Comparison of ENCODE assay signal across 12 cellular contexts in genomic region chr17:16980813-16981731, GRCh38. TPM values are rescaled to one million over a fixed set of nuclear protein-coding genes. Genes with fewer than 3 reads are reported as not detected.
DNase-seq lines count a peak whose midpoint lies in the region; ATAC-seq, FAIRE-seq and TF ChIP-seq lines count a peak whose summit lies in the region.
"Had no signal": no experiment of that assay in that cellular context is flagged by ENCODE, and none has a peak within 500 bp of the region (broad histone marks: within the 10 kb centered on the region; RNA-seq: fewer than 3 reads in every experiment).

No MANE protein-coding gene starts in this region.

- H3K36me3 Mint-ChIP-seq in activated CD8-positive, alpha-beta T cell treated with anti-CD3 and anti-CD28 coated beads for 36 hours (ENCODE audit: low read depth) = no peaks in the 10 kb centered on the region

- H3K36me3 ChIP-seq in H1 (ENCODE audit: control insufficient read depth in 2 of 4, insufficient read depth in 4 of 4, low read length in 3 of 4) (no peaks in the 10 kb centered on the region), tibial nerve (no peaks in the 10 kb centered on the region)

- TF ChIP-seq EP300 in H1 (IDR thresholded peaks at IDR 0.05; ENCODE audit: borderline replicate concordance in 1 of 2, low read depth in 2 of 2, low read length in 2 of 2) (no peak), tibial nerve (IDR thresholded peaks at IDR 0.05) (no peak)

- TF ChIP-seq RAD21 in H1 (IDR thresholded peaks at IDR 0.05 in 1 of 2, conservative IDR thresholded peaks at IDR 0.05 in 1 of 2; ENCODE audit: low read depth in 2 of 2, low read length in 2 of 2) = no peak

- H3K23me2 ChIP-seq in H1 (ENCODE audit: low read depth, low read length) = no peaks in the 10 kb centered on the region

- TF ChIP-seq CTCF in H1 (IDR thresholded peaks at IDR 0.05; ENCODE audit: control extremely low read depth in 1 of 3, insufficient read depth in 1 of 3, low read depth in 1 of 3, low read length in 3 of 3) (no peak), tibial nerve (IDR thresholded peaks at IDR 0.05) (no peak)
- no peak for TF ChIP-seq CTCF in activated CD8-positive, alpha-beta T cell treated with anti-CD3 and anti-CD28 coated beads for 36 hours (IDR thresholded peaks at IDR 0.05)

- H3K4me3 ChIP-seq in H1 (ENCODE audit: extremely low read depth in 1 of 4, insufficient read depth in 2 of 4, low read depth in 3 of 4, low read length in 4 of 4) (no peak overlapping the region), tibial nerve (no peak overlapping the region)
- H3K4me3 ChIP-seq: hepatocyte had no signal

- peak; percentile 56 for ATAC-seq in GM19351 (IDR thresholded peaks at IDR 0.05; ENCODE audit: unreplicated experiment)
- ATAC-seq in HG03469 (IDR thresholded peaks at IDR 0.05; ENCODE audit: unreplicated experiment) = peak; percentile 33
- no peak for ATAC-seq in activated CD8-positive, alpha-beta T cell treated with anti-CD3 and anti-CD28 coated beads for 36 hours

- no peak overlapping the region for H2BK5ac ChIP-seq in H1 (ENCODE audit: low read depth, low read length)

- no peak for TF ChIP-seq POLR2A in H1 (IDR thresholded peaks at IDR 0.05; ENCODE audit: control extremely low read depth in 1 of 2, low read depth in 2 of 2, low read length in 2 of 2)
- TF ChIP-seq POLR2A in tibial nerve (IDR thresholded peaks at IDR 0.05) = no peak

- H3K27ac ChIP-seq in H1 (ENCODE audit: low read depth, low read length) = no peak overlapping the region
- no peak overlapping the region for H3K27ac ChIP-seq in tibial nerve
- H3K27ac ChIP-seq: hepatocyte had no signal

- H3K27ac Mint-ChIP-seq in activated CD8-positive, alpha-beta T cell treated with anti-CD3 and anti-CD28 coated beads for 36 hours = no peak overlapping the region

- H3K56ac ChIP-seq in H1 (replicated peaks; ENCODE audit: insufficient read length, low read depth, low read length) = no peak overlapping the region

- H3K4ac ChIP-seq in H1 (replicated peaks; ENCODE audit: insufficient read length, low read depth, low read length) = no peak overlapping the region

- no peaks in the 10 kb centered on the region for H3K27me3 ChIP-seq in H1 (replicated peaks in 1 of 4; ENCODE audit: control insufficient read depth in 3 of 4, extremely low read depth in 1 of 4, insufficient read depth in 3 of 4, low read length in 3 of 4)
- H3K27me3 ChIP-seq in tibial nerve = peaks cover 0 to 5% of the 10 kb centered on the region in 2 donors
- H3K27me3 ChIP-seq: hepatocyte had no signal

- no peak for FAIRE-seq in H1 (lab: Jason Lieb, UNC)

- 0 out of 2 replicates have a peak overlapping the region, but pooled peaks have one; percentile 6 for H2AFZ ChIP-seq in H1 (ENCODE audit: low read length)
- H2AFZ ChIP-seq: hepatocyte had no signal

- H2BK120ac ChIP-seq in H1 (replicated peaks; ENCODE audit: low read depth, low read length) = no peak overlapping the region

- H3K4me3 Mint-ChIP-seq in activated CD8-positive, alpha-beta T cell treated with anti-CD3 and anti-CD28 coated beads for 36 hours = no peak overlapping the region

- no peaks in the 10 kb centered on the region for H3K27me3 Mint-ChIP-seq in activated CD8-positive, alpha-beta T cell treated with anti-CD3 and anti-CD28 coated beads for 36 hours

- H3K9ac ChIP-seq in H1 (replicated peaks in 1 of 4; ENCODE audit: extremely low read depth in 1 of 4, low read depth in 3 of 4, low read length in 3 of 4) = no peak overlapping the region

- H4K91ac ChIP-seq in H1 (replicated peaks; ENCODE audit: insufficient read length, low read length) = no peak overlapping the region

- H3K4me1 ChIP-seq in H1 (replicated peaks in 1 of 4; ENCODE audit: control insufficient read depth in 3 of 4, insufficient read depth in 4 of 4, low read length in 3 of 4) (no peaks in the 10 kb centered on the region; a peak in 2 of 7 replicates), tibial nerve (no peaks in the 10 kb centered on the region)

- no peak overlapping the region for H3K18ac ChIP-seq in H1 (ENCODE audit: extremely low read depth, low read length)

- H4K20me1 ChIP-seq in H1 (replicated peaks in 1 of 2; ENCODE audit: control insufficient read depth in 1 of 2, insufficient read depth in 2 of 2, low read length in 2 of 2) = no peaks in the 10 kb centered on the region

- H2BK12ac ChIP-seq in H1 (ENCODE audit: low read depth, low read length) = no peak overlapping the region

- CTCF ChIA-PET in H1 (lab: Charles Lee; ENCODE audit: partially characterized antibody) (interaction anchor here (0.6 to 1.9 kb wide), 7 partner anchors 8 to 161 kb away, joined by 3 to 9 read pairs (median 3); no protein-coding TSS in a partner anchor), HEK293T (lab: Yijun Ruan, JAX) (no interaction called here)
- CTCF ChIA-PET in activated CD8-positive, alpha-beta T cell treated with anti-CD3 and anti-CD28 coated beads for 36 hours (lab: Charles Lee) = no interaction called here

- no peak overlapping the region for H3K14ac ChIP-seq in H1 (ENCODE audit: insufficient read length)

- intact Hi-C loops in activated CD8-positive, alpha-beta T cell treated with anti-CD3 and anti-CD28 coated beads for 36 hours (cut with micrococcal nuclease) = loop anchor here (10.0 kb wide), 1 partner anchor 56 kb away; no protein-coding TSS in a partner anchor

- H3K79me2 ChIP-seq in H1 (ENCODE audit: control insufficient read depth in 1 of 2, insufficient read depth in 2 of 2, low read length in 2 of 2) = no peaks in the 10 kb centered on the region
- H3K79me2 ChIP-seq: hepatocyte had no signal

- H3K4me1 Mint-ChIP-seq in activated CD8-positive, alpha-beta T cell treated with anti-CD3 and anti-CD28 coated beads for 36 hours (ENCODE audit: low read depth) = peaks cover 12% of the 10 kb centered on the region

- WGBS in H1 (ENCODE audit: extremely low coverage in 1 of 2, insufficient coverage in 1 of 2, insufficient read length in 1 of 2, insufficient replicate concordance in 2 of 2, low coverage in 1 of 2, low lambda C conversion rate in 2 of 2, missing lambda C conversion rate in 1 of 2), 2 experiments = 85% methylated on average over 26 of the region's 26 CpGs; no CpG with 5 or more reads in 1 of the 2 experiments
- 78 to 79% methylated on average over 26 of the region's 26 CpGs for WGBS in tibial nerve, 2 donors

- POLR2A ChIA-PET in H1 (lab: Charles Lee; ENCODE audit: partially characterized antibody) (interaction anchor here (0.6 kb wide), 1 partner anchor 218 kb away, joined by 3 read pairs; no protein-coding TSS in a partner anchor), HEK293T (lab: Yijun Ruan, JAX) (no interaction called here)
- POLR2A ChIA-PET in activated CD8-positive, alpha-beta T cell treated with anti-CD3 and anti-CD28 coated beads for 36 hours (lab: Charles Lee) = no interaction called here

- H2BK20ac ChIP-seq in H1 (ENCODE audit: low read length) = no peak overlapping the region

- H3K9me3 ChIP-seq in H1 (ENCODE audit: insufficient read depth in 2 of 2, low read depth in 1 of 2, low read length in 1 of 2) (no peaks in the 10 kb centered on the region), tibial nerve (no peaks in the 10 kb centered on the region)

- no peak overlapping the region for H2BK15ac ChIP-seq in H1 (ENCODE audit: low read length)

- H3K79me1 ChIP-seq in H1 (ENCODE audit: low read depth, low read length) = no peaks in the 10 kb centered on the region

- H4K8ac ChIP-seq in H1 (ENCODE audit: extremely low read depth, insufficient read depth, low read length) = no peak overlapping the region; the same call in 1 of the 2 replicates

- DNase-seq in DMS 273 (lab: John Stamatoyannopoulos, UW; ENCODE audit: unreplicated experiment) (peak; percentile 71), H1 (ENCODE audit: low read depth in 1 of 2, low spot score in 2 of 2) (peak in 1 of 2 experiments; percentile 43), HT-29 (ENCODE audit: low spot score) (no peak), tibial nerve (ENCODE audit: low spot score in 2 of 2) (no peak), HEK293T (ENCODE audit: extremely low spot score) (no peak)
- no peak for DNase-seq in activated CD8-positive, alpha-beta T cell treated with anti-CD3 and anti-CD28 coated beads for 36 hours
- DNase-seq: T-helper 1 cell had no signal

- no peak overlapping the region for H4K5ac ChIP-seq in H1 (ENCODE audit: insufficient read length, low read depth, low read length)

- H2AK5ac ChIP-seq in H1 (ENCODE audit: low read depth, low read length) = no peak overlapping the region

- no peak overlapping the region for H3K23ac ChIP-seq in H1 (ENCODE audit: insufficient read length)

- H3K9me3 Mint-ChIP-seq in activated CD8-positive, alpha-beta T cell treated with anti-CD3 and anti-CD28 coated beads for 36 hours = no peaks in the 10 kb centered on the region

- no peak overlapping the region for H3K4me2 ChIP-seq in H1 (ENCODE audit: insufficient read depth in 1 of 2, low read depth in 2 of 2, low read length in 2 of 2)
- H3K4me2 ChIP-seq: hepatocyte had no signal

TF ChIP-seq in H1, 55 proteins besides CTCF, POLR2A, EP300 and RAD21 (continues in another document):
- TF ChIP-seq SRF (IDR thresholded peaks at IDR 0.05; ENCODE audit: low read depth, low read length) = no peak
- TF ChIP-seq BCL11A (IDR thresholded peaks at IDR 0.05; ENCODE audit: low read depth in 2 of 2, low read length in 2 of 2) = no peak
- 0 out of 2 replicates have a peak, but pooled peaks have one; percentile 44 for TF ChIP-seq MAX (IDR thresholded peaks at IDR 0.05)

TF ChIP-seq in HEK293T, 16 proteins besides CTCF, POLR2A, EP300 and RAD21:
- TF ChIP-seq ZNF384 (IDR thresholded peaks at IDR 0.05) = no peak
- TF ChIP-seq FOXM1 (IDR thresholded peaks at IDR 0.05; ENCODE audit: borderline replicate concordance) = no peak
- TF ChIP-seq FOXA1 (IDR thresholded peaks at IDR 0.05) = no peak
- TF ChIP-seq L3MBTL2 (conservative IDR thresholded peaks at IDR 0.05) = no peak
- TF ChIP-seq BHLHE40 (IDR thresholded peaks at IDR 0.05; ENCODE audit: borderline replicate concordance) = no peak
- TF ChIP-seq SP1 (IDR thresholded peaks at IDR 0.05) = no peak
- TF ChIP-seq LEF1 (IDR thresholded peaks at IDR 0.05; ENCODE audit: borderline replicate concordance) = no peak
- TF ChIP-seq ARNT (IDR thresholded peaks at IDR 0.05) = no peak

RNA-seq across cellular contexts. Expression of gene TNFRSF13B, which starts 9.2 kb away (rescaled TPM):
- not detected in 2 replicates for total RNA-seq in H1 (2021; fragmentation: NEBNext Ultra II Directional; extraction: Animal tissue kit (Norgen Biotek cat#: 25700))
- polyA plus RNA-seq in H1 (2011; rRNA removed) = not detected in 2 replicates
- not detected for polyA plus RNA-seq in H1 (2011; cell fraction: cytosol; rRNA removed)
- 0.10 TPM for polyA plus RNA-seq in H1 (2011; cell fraction: nucleus; rRNA removed)
- polyA plus RNA-seq in H1 (2012, experiment 1 of 2) = not detected in 4 replicates
- not detected for polyA plus RNA-seq in H1 (2012, experiment 2 of 2)
- not detected for polyA plus RNA-seq in H1 (2013, experiment 1 of 2)
- polyA plus RNA-seq in H1 (2013, experiment 2 of 2) = not detected
- not detected in 2 replicates for polyA minus RNA-seq in H1 (2011; rRNA and poly(A)+ RNA removed)
- not detected for polyA minus RNA-seq in H1 (2011; cell fraction: cytosol; rRNA and poly(A)+ RNA removed)
- polyA minus RNA-seq in H1 (2011; cell fraction: nucleus; rRNA and poly(A)+ RNA removed) = 0.30 TPM
- not detected for total RNA-seq in activated CD8-positive, alpha-beta T cell treated with anti-CD3 and anti-CD28 coated beads for 36 hours
- total RNA-seq in HT-29 (2014; rRNA removed; shearing (Covaris generic)) = not detected in 2 replicates
- not detected for total RNA-seq in tibial nerve
- total RNA-seq: hepatocyte, HT1080, osteoblast had no signal
- polyA plus RNA-seq: hepatocyte had no signal
